In the genomic region with DNA sequence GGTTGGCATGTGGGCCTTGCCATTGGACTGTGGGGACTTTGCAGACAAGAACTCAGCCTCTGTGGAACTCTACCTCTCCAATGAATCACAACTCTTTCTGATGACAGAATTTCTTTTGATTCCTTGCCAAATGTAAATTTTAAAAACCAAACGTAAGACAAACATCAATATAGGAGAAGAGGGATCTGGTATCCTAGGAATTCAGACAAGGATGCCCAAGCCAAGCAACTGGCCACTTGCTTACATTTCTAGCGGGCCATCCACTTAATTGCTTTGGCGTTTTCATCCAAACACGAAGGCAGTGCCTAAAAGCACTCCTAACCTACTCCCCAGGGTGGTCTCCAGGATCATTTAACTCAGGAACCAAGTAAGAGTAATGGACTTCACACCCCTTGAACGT, we compare ENCODE assay signal across 18 cellular contexts. TPM values are rescaled to one million over a fixed set of nuclear protein-coding genes. Genes with fewer than 3 reads are reported as not detected.
DNase-seq lines count a peak whose midpoint lies in the region; ATAC-seq and TF ChIP-seq lines count a peak whose summit lies in the region.
"Had no signal": no experiment of that assay in that cellular context is flagged by ENCODE, and none has a peak within 500 bp of the region (broad histone marks: within the 10 kb centered on the region; RNA-seq: fewer than 3 reads in every experiment).

No MANE protein-coding gene starts in this region.

- no peak overlapping the region for H3K4me3 Mint-ChIP-seq in endodermal cell
- H3K4me3 Mint-ChIP-seq: CD8-positive, alpha-beta T cell had no signal

- H3K9me3 ChIP-seq in IMR-90 (ENCODE audit: control insufficient read depth, insufficient read depth, low read length) = no peaks in the 10 kb centered on the region
- H3K9me3 ChIP-seq in endodermal cell (ENCODE audit: control insufficient read depth, low read length) = no peaks in the 10 kb centered on the region
- H3K9me3 ChIP-seq in osteoblast (ENCODE audit: low read depth, low read length) = no peaks in the 10 kb centered on the region
- no peaks in the 10 kb centered on the region for H3K9me3 ChIP-seq in aorta (ENCODE audit: control insufficient read depth, low read length)
- H3K9me3 ChIP-seq in SJCRH30 (replicated peaks) = no peaks in the 10 kb centered on the region
- H3K9me3 ChIP-seq: BLaER1, MG63 had no signal

- H3K27ac Mint-ChIP-seq in endodermal cell = peak overlapping the region; percentile 40
- H3K27ac Mint-ChIP-seq: CD8-positive, alpha-beta T cell had no signal

- H4K91ac ChIP-seq in IMR-90 (ENCODE audit: insufficient read depth, low read depth, low read length) = peak overlapping the region; percentile 66; the same call in 1 of the 2 replicates

- in situ Hi-C loops in IMR-90 (cut with MboI; ENCODE audit: low sequenced_read_pairs) (loop anchor here (5.0 kb wide), 1 partner anchor 42 kb away; no protein-coding TSS in a partner anchor), GM13977 (cut with MboI; ENCODE audit: low pct_unique_long_range_greater_than_20kb, low sequenced_read_pairs, unreplicated experiment) (no loop called here)

- H3K9ac ChIP-seq in IMR-90 (ENCODE audit: low read depth, low read length) (no peak overlapping the region), endodermal cell (ENCODE audit: extremely low read depth, low read length, poor library complexity, severe bottlenecking) (no peak overlapping the region)
- H3K9ac ChIP-seq: BLaER1 had no signal

- H3K4ac ChIP-seq in IMR-90 (ENCODE audit: low read depth, low read length) = peak overlapping the region; percentile 73; the same call in 1 of the 2 replicates

- H2BK5ac ChIP-seq in IMR-90 (ENCODE audit: low read depth, low read length, poor library complexity, severe bottlenecking) = peak overlapping the region; percentile 70

- peak overlapping the region; percentile 64 for H2BK20ac ChIP-seq in IMR-90 (ENCODE audit: low read depth, low read length)

- H3K27ac ChIP-seq in IMR-90 (ENCODE audit: insufficient read depth, low read length) = peak overlapping the region; percentile 30; the same call in 1 of the 2 replicates
- no peak overlapping the region for H3K27ac ChIP-seq in endodermal cell (ENCODE audit: low read depth, low read length)
- H3K27ac ChIP-seq in osteoblast (ENCODE audit: low read depth, low read length) = peak overlapping the region; percentile 46
- H3K27ac ChIP-seq in aorta (ENCODE audit: low read depth in 1 of 2, low read length in 2 of 2) = no peak overlapping the region
- no peak overlapping the region for H3K27ac ChIP-seq in SJCRH30
- H3K27ac ChIP-seq: BLaER1, PC-9 had no signal

- H3K9me1 ChIP-seq in IMR-90 (ENCODE audit: insufficient read depth, low read length) = peaks cover 28% of the 10 kb centered on the region

- no peak overlapping the region; the same call in 1 of the 2 replicates for H4K5ac ChIP-seq in IMR-90 (ENCODE audit: low read depth, low read length)

- H3K4me2 ChIP-seq in IMR-90 (ENCODE audit: low read depth, low read length) = peak overlapping the region; percentile 9; the same call in 1 of the 2 replicates
- H3K4me2 ChIP-seq in osteoblast (ENCODE audit: insufficient read depth, low read length) = no peak overlapping the region
- H3K4me2 ChIP-seq: BLaER1, PC-9 had no signal

- H3K4me1 ChIP-seq in IMR-90 (ENCODE audit: control insufficient read depth, insufficient read depth, low read length) = peaks cover 11% of the 10 kb centered on the region
- no peaks in the 10 kb centered on the region for H3K4me1 ChIP-seq in endodermal cell (ENCODE audit: control insufficient read depth, insufficient read depth, low read length)
- no peaks in the 10 kb centered on the region for H3K4me1 ChIP-seq in osteoblast (ENCODE audit: insufficient read depth, low read length)
- no peaks in the 10 kb centered on the region for H3K4me1 ChIP-seq in aorta (ENCODE audit: control insufficient read depth in 1 of 2, insufficient read depth in 2 of 2, low read length in 2 of 2)
- no peaks in the 10 kb centered on the region for H3K4me1 ChIP-seq in SJCRH30
- H3K4me1 ChIP-seq: BLaER1 had no signal

- H2AK5ac ChIP-seq in IMR-90 (ENCODE audit: low read depth, low read length) = peak overlapping the region; percentile 36; the same call in 1 of the 2 replicates

- H2AFZ ChIP-seq in IMR-90 (replicated peaks; ENCODE audit: low read length, poor library complexity) = no peak overlapping the region
- no peak overlapping the region for H2AFZ ChIP-seq in osteoblast (ENCODE audit: low read length)
- H2AFZ ChIP-seq: PC-9 had no signal

- peaks cover 91% of the 10 kb centered on the region for H3K36me3 Mint-ChIP-seq in endodermal cell (ENCODE audit: low read depth)

- H4K20me1 ChIP-seq in IMR-90 (ENCODE audit: insufficient read depth, low read length) (peaks cover 19% of the 10 kb centered on the region), osteoblast (ENCODE audit: insufficient read depth, low read length) (peaks cover 5% of the 10 kb centered on the region)

- no peaks in the 10 kb centered on the region for H3K4me1 Mint-ChIP-seq in endodermal cell

- peak overlapping the region; percentile 53; the same call in 1 of the 2 replicates for H3K23ac ChIP-seq in IMR-90 (ENCODE audit: low read depth, low read length)

- H2BK120ac ChIP-seq in IMR-90 (ENCODE audit: low read depth, low read length) = peak overlapping the region; percentile 62; the same call in 1 of the 2 replicates

- H3K36me3 ChIP-seq in IMR-90 (ENCODE audit: control insufficient read depth, insufficient read depth, low read length) (peaks cover 80% of the 10 kb centered on the region), endodermal cell (ENCODE audit: control insufficient read depth, insufficient read depth, low read length) (peaks cover 90% of the 10 kb centered on the region), osteoblast (ENCODE audit: insufficient read depth, low read length) (peaks cover 92% of the 10 kb centered on the region), aorta (ENCODE audit: control insufficient read depth in 1 of 2, insufficient read depth in 2 of 2, low read length in 1 of 2) (peaks cover 13 to 41% of the 10 kb centered on the region in 2 donors), SJCRH30 (peaks cover 70% of the 10 kb centered on the region)

- H3K56ac ChIP-seq in IMR-90 (ENCODE audit: extremely low read depth, insufficient read depth, low read length) = no peak overlapping the region

- H3K9me3 Mint-ChIP-seq in endodermal cell = no peaks in the 10 kb centered on the region
- H3K9me3 Mint-ChIP-seq: CD8-positive, alpha-beta T cell had no signal

- no TSS peak for BruUV-seq in IMR-90 (replicated peaks; lab: Mats Ljungman, UMichigan)

- 56% methylated on average over 2 of the region's 5 CpGs; no CpG with 5 or more reads in 1 of the 2 experiments for WGBS in IMR-90 (ENCODE audit: extremely low coverage in 2 of 2, insufficient read length in 1 of 2), 2 experiments
- WGBS in endodermal cell (ENCODE audit: insufficient coverage in 1 of 2, insufficient read length in 1 of 2), 2 experiments = 93 to 95% methylated on average over 3 to 5 of the region's 5 CpGs
- 62 to 71% methylated on average over 5 of the region's 5 CpGs for WGBS in aorta, 2 donors

- no peak overlapping the region for H2BK15ac ChIP-seq in IMR-90 (ENCODE audit: low read depth, low read length)

- H4K8ac ChIP-seq in IMR-90 (ENCODE audit: low read depth in 2 of 2, low read length in 2 of 2) = peak overlapping the region in 1 of 2 experiments; percentile 42; a peak in 1 of 4 replicates

- no peak for TF ChIP-seq RAD21 in IMR-90 (IDR thresholded peaks at IDR 0.05; ENCODE audit: low read length)

- ATAC-seq in IMR-90 (ENCODE audit: low read depth) = peak; percentile 83
- ATAC-seq in aorta (ENCODE audit: low FRiP score) = no peak
- ATAC-seq: CD8-positive, alpha-beta T cell had no signal

- peak overlapping the region; percentile 19; the same call in 1 of the 2 replicates for H3K18ac ChIP-seq in IMR-90 (ENCODE audit: low read depth, low read length)

- H3K79me1 ChIP-seq in IMR-90 (ENCODE audit: low read depth in 1 of 2, low read length in 2 of 2) = peaks cover 19 to 54% of the 10 kb centered on the region in 2 experiments

- no peak overlapping the region for H3K14ac ChIP-seq in IMR-90 (replicated peaks; ENCODE audit: low read depth, low read length)

- DNase-seq in NCI-H1436 (lab: John Stamatoyannopoulos, UW) (peak; percentile 60), NCI-H1436 treated with DMSO at 0.1 percent for 48 hours (lab: John Stamatoyannopoulos, UW) (no peak), IMR-90 (peak; percentile 68), endodermal cell (no peak), osteoblast (ENCODE audit: insufficient read length, low spot score, missing footprints) (peak; percentile 78), aorta (no peak), SJCRH30 (no peak), GM13977 (ENCODE audit: low spot score) (no peak)
- DNase-seq: 8988T; CD8-positive, alpha-beta T cell; DND-41; MG63; NCI-H1105 treated with DMSO at 0.1 percent for 48 hours; NCI-H2029; NCI-H2171 treated with DMSO at 0.1 percent for 48 hours; NCI-H446 treated with DMSO at 0.1 percent for 48 hours; PC-9 had no signal

- POLR2A ChIA-PET in IMR-90 (lab: Charles Lee; ENCODE audit: unreplicated experiment) = no interaction called here

- H3K27me3 ChIP-seq in IMR-90 (ENCODE audit: control insufficient read depth, insufficient read depth, low read length) (no peaks in the 10 kb centered on the region), endodermal cell (ENCODE audit: control insufficient read depth, insufficient read depth, low read length, poor library complexity, severe bottlenecking) (no peaks in the 10 kb centered on the region), osteoblast (ENCODE audit: insufficient read depth, low read length) (no peaks in the 10 kb centered on the region), aorta (ENCODE audit: control insufficient read depth in 1 of 2, insufficient read depth in 2 of 2, low read length in 1 of 2) (no peaks in the 10 kb centered on the region), SJCRH30 (no peaks in the 10 kb centered on the region)
- H3K27me3 ChIP-seq: BLaER1, MG63 had no signal

- H3K79me2 ChIP-seq in osteoblast (ENCODE audit: insufficient read depth, low read length) = peaks cover 5% of the 10 kb centered on the region

- CTCF ChIA-PET in IMR-90 (lab: Yijun Ruan, JAX) = no interaction called here

- dilution Hi-C loops in IMR-90 (cut with HindIII; ENCODE audit: low sequenced_read_pairs, unreplicated experiment) = no loop called here

- no peak overlapping the region for H2AK9ac ChIP-seq in IMR-90 (replicated peaks; ENCODE audit: low read depth, low read length, poor library complexity)

- TF ChIP-seq CTCF in IMR-90 (conservative IDR thresholded peaks at IDR 0.05; ENCODE audit: low read depth, low read length) (no peak), endodermal cell (conservative IDR thresholded peaks at IDR 0.05) (no peak), osteoblast (IDR thresholded peaks at IDR 0.05; ENCODE audit: extremely low read depth, low read depth, low read length) (no peak), GM13977 (IDR thresholded peaks at IDR 0.05; ENCODE audit: extremely low read depth, insufficient read depth, missing control alignments) (no peak)

- no peaks in the 10 kb centered on the region for H3K27me3 Mint-ChIP-seq in endodermal cell (ENCODE audit: insufficient read depth)

- TF ChIP-seq POLR2A in IMR-90 (IDR thresholded peaks at IDR 0.05; ENCODE audit: low read depth, low read length) = no peak

- no peak overlapping the region for H3K4me3 ChIP-seq in IMR-90 (ENCODE audit: insufficient read depth, low read depth, low read length)
- no peak overlapping the region for H3K4me3 ChIP-seq in endodermal cell (ENCODE audit: low read length)
- H3K4me3 ChIP-seq in osteoblast (ENCODE audit: insufficient read depth, low read length) = no peak overlapping the region
- H3K4me3 ChIP-seq in aorta (ENCODE audit: low read length in 2 of 2) = no peak overlapping the region
- H3K4me3 ChIP-seq in SJCRH30 = no peak overlapping the region
- H3K4me3 ChIP-seq: BLaER1, MG63, PC-9 had no signal

- intact Hi-C loops in IMR-90 (cut with micrococcal nuclease) (loop anchor here (5.0 kb wide), 1 partner anchor 37 kb away; no protein-coding TSS in a partner anchor), aorta (cut with DNase I) (no loop called here)

RNA-seq across cellular contexts. Expression of gene RAB35, which starts 23.4 kb away (rescaled TPM):
- total RNA-seq in IMR-90 (2012; rRNA removed) (32.6 and 35.0 TPM in 2 replicates), endodermal cell (10 to 100 TPM; 32.4 to 36.6 TPM), osteoblast (25.0 and 27.4 TPM in 2 replicates), aorta (10 to 100 TPM; 47.4 to 52.6 TPM)
- polyA plus RNA-seq in IMR-90 (2012; rRNA removed) (47.6 and 49.6 TPM in 2 replicates), aorta (10 to 100 TPM; 15.7 to 23.7 TPM)
- 31.2 and 45.6 TPM in 2 replicates for polyA plus RNA-seq in IMR-90 (2012; cell fraction: cytosol; rRNA removed)
- polyA plus RNA-seq in IMR-90 (2012; cell fraction: nucleus; rRNA removed; ENCODE audit: low replicate concordance) = 64.2 and 73.1 TPM in 2 replicates
- 25.7 TPM for polyA plus RNA-seq in endodermal cell (2013, experiment 1 of 2)
- 28.0 TPM for polyA plus RNA-seq in endodermal cell (2013, experiment 2 of 2)
- total RNA-seq in SJCRH30 (2014; rRNA removed; shearing (Covaris generic)) = 25.4 and 27.6 TPM in 2 replicates

RNA-seq across cellular contexts. Expression of gene GCN1, which starts 54.6 kb away (rescaled TPM):
- total RNA-seq in IMR-90 (2012; rRNA removed) (65.8 and 77.6 TPM in 2 replicates), endodermal cell (100 to 1,000 TPM; 133 to 143 TPM), osteoblast (103 and 143 TPM in 2 replicates), aorta (10 to 100 TPM; 75.1 to 89.8 TPM)
- polyA plus RNA-seq in IMR-90 (2012; rRNA removed) (57.8 and 76.1 TPM in 2 replicates), aorta (10 to 100 TPM in 1 of 2 donors, 1 to 10 TPM in 1; 6.4 to 22.1 TPM)
- polyA plus RNA-seq in IMR-90 (2012; cell fraction: cytosol; rRNA removed) = 28.3 and 50.4 TPM in 2 replicates
- polyA plus RNA-seq in IMR-90 (2012; cell fraction: nucleus; rRNA removed; ENCODE audit: low replicate concordance) = 74.2 and 147 TPM in 2 replicates
- 51.2 TPM for polyA plus RNA-seq in endodermal cell (2013, experiment 1 of 2)
- 52.7 TPM for polyA plus RNA-seq in endodermal cell (2013, experiment 2 of 2)
- 49.7 and 61.9 TPM in 2 replicates for total RNA-seq in SJCRH30 (2014; rRNA removed; shearing (Covaris generic))

Comparison
In these comparisons a context has a peak if more than half of its experiments do, and no peak if none do; other contexts are left out.
1. DNase-seq: peak in NCI-H1436 (single experiment), IMR-90 (single experiment) and osteoblast (single experiment); none in NCI-H1436 treated with DMSO at 0.1 percent for 48 hours (single experiment), endodermal cell (single experiment), aorta (0 of 2), SJCRH30 (0 of 2) and GM13977 (single experiment).
2. H3K27ac ChIP-seq: peak in IMR-90 (single experiment) and osteoblast (single experiment); none in endodermal cell (single experiment), aorta (0 of 2) and SJCRH30 (single experiment).